Comparison of ENCODE assay signal across 13 cellular contexts in the genomic region with DNA sequence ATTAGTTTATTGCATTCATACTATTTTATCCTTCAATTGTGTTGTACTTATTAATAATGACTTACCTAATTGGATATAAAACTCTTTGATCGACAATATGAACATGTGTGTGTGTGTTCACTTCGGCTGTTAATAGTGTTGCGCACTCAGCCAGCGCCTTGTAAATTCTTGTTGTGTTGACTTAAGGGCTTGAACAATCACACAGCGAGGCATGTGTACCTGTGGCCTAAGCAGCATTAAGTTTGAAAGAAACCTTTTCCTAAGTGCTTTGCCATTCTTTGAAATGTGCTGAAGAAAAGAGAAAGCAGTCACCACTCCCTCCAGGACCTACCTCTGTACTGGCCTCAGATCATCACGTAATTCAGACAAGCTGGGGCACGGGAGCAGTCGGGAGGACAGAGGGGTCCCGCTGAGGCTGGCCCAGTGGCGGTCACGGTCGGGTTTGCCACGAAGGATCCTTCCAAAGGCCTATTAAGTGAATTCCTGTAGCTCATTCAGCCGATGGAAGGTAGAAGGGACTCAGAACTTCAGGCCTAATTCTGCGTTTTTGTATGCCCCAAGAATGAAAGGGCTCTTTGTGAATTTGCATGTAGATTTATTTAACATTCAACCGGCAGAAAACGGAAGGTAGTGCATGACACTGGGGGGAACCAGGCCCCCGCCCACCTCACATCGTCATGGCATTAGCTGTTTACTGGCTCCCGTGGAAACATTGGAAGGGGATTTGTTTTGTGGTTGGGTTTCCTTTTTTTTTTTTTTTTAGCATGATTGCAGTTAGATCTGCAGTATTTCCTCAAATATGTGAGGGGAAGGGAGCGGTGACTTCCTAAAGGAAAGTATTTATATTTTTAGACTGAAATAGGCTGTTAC.
A peak's percentile ranks its signal among the peaks of the same experiment; 100 is the strongest.
DNase-seq lines count a peak whose midpoint lies in the region; ATAC-seq and TF ChIP-seq lines count a peak whose summit lies in the region.
"Had no signal": no experiment of that assay in that cellular context is flagged by ENCODE, and none has a peak within 500 bp of the region (broad histone marks: within the 10 kb centered on the region; RNA-seq: fewer than 3 reads in every experiment).

No MANE protein-coding gene starts in this region.

- no peak for TF ChIP-seq CTCF in Caco-2 (IDR thresholded peaks at IDR 0.05; ENCODE audit: insufficient read depth in 1 of 2, low read depth in 1 of 2, low read length in 1 of 2, severe bottlenecking in 1 of 2, unreplicated experiment in 1 of 2)
- TF ChIP-seq CTCF in mammary epithelial cell (conservative IDR thresholded peaks at IDR 0.05 in 1 of 2, IDR thresholded peaks at IDR 0.05 in 1 of 2; ENCODE audit: extremely low read depth in 1 of 2, insufficient read depth in 1 of 2, low read depth in 1 of 2, low read length in 2 of 2), result no peak
- no peak for TF ChIP-seq CTCF in psoas muscle (IDR thresholded peaks at IDR 0.05)

- POLR2A ChIA-PET in Caco-2 (lab: Charles Lee), result interaction anchor here (0.6 kb wide), 1 partner anchor 80 kb away, joined by 3 read pairs; no protein-coding TSS in a partner anchor

- no peaks in the 10 kb centered on the region for H3K79me2 ChIP-seq in mammary epithelial cell (ENCODE audit: insufficient read depth, low read length)

- no TSS peak for BruUV-seq in Caco-2 (replicated peaks; lab: Mats Ljungman, UMichigan)
- BruUV-seq in mammary epithelial cell (replicated peaks; lab: Mats Ljungman, UMichigan), result no TSS peak

- no peak overlapping the region for H3K9ac ChIP-seq in mammary epithelial cell (ENCODE audit: insufficient read depth, low read length)

- DNase-seq in Caco-2 (peak in 1 of 2 experiments; percentile 46), mammary epithelial cell (no peak), right cardiac atrium (peak; percentile 55 to 79 (median 77)), psoas muscle (peak in 1 of 2 donors; percentile 54), NCI-H2029 (lab: John Stamatoyannopoulos, UW) (no peak), DMS53 (lab: John Stamatoyannopoulos, UW) (no peak)
- DNase-seq: activated CD8-positive, alpha-beta memory T cell treated with anti-CD3 and anti-CD28 coated beads, Interleukin-2, amount 10 ng/mL, durations not matched to agents 7 days and 5 days; activated naive CD8-positive, alpha-beta T cell treated with anti-CD3 and anti-CD28 coated beads, Interleukin-2, amount 50 U/mL, for 24 hours; NCI-H2029 treated with DMSO at 0.1 percent for 48 hours; OCI-M1; stimulated activated CD8-positive, alpha-beta memory T cell treated with anti-CD3 and anti-CD28 coated beads, Interleukin-4, amount 100 ng/mL, for 48 hours had no signal

- in situ Hi-C loops in mammary epithelial cell (cut with MboI; ENCODE audit: low sequenced_read_pairs in 2 of 2), result no loop called here

- H3K4me3 ChIP-seq in Caco-2 (ENCODE audit: low read depth, low read length), result no peak overlapping the region
- H3K4me3 ChIP-seq in mammary epithelial cell (replicated peaks in 1 of 3; ENCODE audit: insufficient read depth in 1 of 3, low read depth in 2 of 3, low read length in 3 of 3), result no peak overlapping the region
- H3K4me3 ChIP-seq in right cardiac atrium (ENCODE audit: low read length), result peak overlapping the region; percentile 31
- H3K4me3 ChIP-seq in psoas muscle, result peak overlapping the region; percentile 27

- H3K27ac ChIP-seq in mammary epithelial cell (ENCODE audit: insufficient read depth, low read depth, low read length) (no peak overlapping the region), right cardiac atrium (ENCODE audit: low read length) (peak overlapping the region; percentile 65), psoas muscle (peak overlapping the region; percentile 42)

- peaks cover 10% of the 10 kb centered on the region for H3K4me1 ChIP-seq in Caco-2
- no peaks in the 10 kb centered on the region for H3K4me1 ChIP-seq in mammary epithelial cell (ENCODE audit: insufficient read depth, low read length)
- peaks cover 3% of the 10 kb centered on the region for H3K4me1 ChIP-seq in right cardiac atrium (ENCODE audit: control insufficient read depth, insufficient read depth, low read length)
- no peaks in the 10 kb centered on the region for H3K4me1 ChIP-seq in psoas muscle

- dilution Hi-C loops in mammary epithelial cell (cut with HindIII; ENCODE audit: low sequenced_read_pairs), result no loop called here

- no peaks in the 10 kb centered on the region for H3K36me3 Mint-ChIP-seq in Caco-2 (ENCODE audit: insufficient read depth, unreplicated experiment)
- H3K36me3 Mint-ChIP-seq: activated CD8-positive, alpha-beta memory T cell treated with anti-CD3 and anti-CD28 coated beads, Interleukin-2, amount 10 ng/mL, durations not matched to agents 7 days and 5 days had no signal

- peak overlapping the region; percentile 69 for H2AFZ ChIP-seq in mammary epithelial cell (ENCODE audit: low read depth, low read length)

- H3K9me3 Mint-ChIP-seq in Caco-2 (ENCODE audit: unreplicated experiment), result no peaks in the 10 kb centered on the region
- H3K9me3 Mint-ChIP-seq: activated naive CD8-positive, alpha-beta T cell treated with anti-CD3 and anti-CD28 coated beads, Interleukin-2, amount 50 U/mL, for 24 hours had no signal

- intact Hi-C loops in Caco-2 (cut with micrococcal nuclease; ENCODE audit: unreplicated experiment) (loop anchor here (1.0 kb wide), 1 partner anchor 31 kb away; no protein-coding TSS in a partner anchor), mammary epithelial cell (cut with micrococcal nuclease) (no loop called here), right cardiac atrium (cut with DNase I) (no loop called here), psoas muscle (cut with DNase I) (no loop called here)

- H4K20me1 ChIP-seq in mammary epithelial cell (ENCODE audit: insufficient read depth, low read length), result no peaks in the 10 kb centered on the region

- ATAC-seq in right cardiac atrium (peak; percentile 74 to 90), psoas muscle (no peak), HG03039 (IDR thresholded peaks at IDR 0.05; ENCODE audit: unreplicated experiment) (no peak), HG03280 (IDR thresholded peaks at IDR 0.05; ENCODE audit: unreplicated experiment) (no peak)
- ATAC-seq: activated CD8-positive, alpha-beta memory T cell treated with anti-CD3 and anti-CD28 coated beads, Interleukin-2, amount 10 ng/mL, durations not matched to agents 7 days and 5 days; activated naive CD8-positive, alpha-beta T cell treated with anti-CD3 and anti-CD28 coated beads, Interleukin-2, amount 50 U/mL, for 24 hours had no signal

- peak overlapping the region; percentile 61 for H3K27ac Mint-ChIP-seq in Caco-2 (ENCODE audit: unreplicated experiment)
- H3K27ac Mint-ChIP-seq: activated CD8-positive, alpha-beta memory T cell treated with anti-CD3 and anti-CD28 coated beads, Interleukin-2, amount 10 ng/mL, durations not matched to agents 7 days and 5 days; activated naive CD8-positive, alpha-beta T cell treated with anti-CD3 and anti-CD28 coated beads, Interleukin-2, amount 50 U/mL, for 24 hours had no signal

- H3K9me3 ChIP-seq in Caco-2 (no peaks in the 10 kb centered on the region), mammary epithelial cell (replicated peaks; ENCODE audit: insufficient read depth, low read length) (no peaks in the 10 kb centered on the region), right cardiac atrium (ENCODE audit: control insufficient read depth, low read length) (no peaks in the 10 kb centered on the region), psoas muscle (no peaks in the 10 kb centered on the region)

- H3K36me3 ChIP-seq in Caco-2 (ENCODE audit: control insufficient read depth, insufficient read depth, low read length) (no peaks in the 10 kb centered on the region), mammary epithelial cell (ENCODE audit: insufficient read depth, low read length) (no peaks in the 10 kb centered on the region), psoas muscle (ENCODE audit: insufficient read depth in 1 of 2, low read depth in 1 of 2) (no peaks in the 10 kb centered on the region)

- 29% methylated on average over 21 of the region's 21 CpGs for WGBS in mammary epithelial cell (ENCODE audit: low coverage, missing lambda C conversion rate)
- WGBS in right cardiac atrium, result 54% methylated on average over 21 of the region's 21 CpGs
- 49 to 62% (median 55%) methylated on average over 21 of the region's 21 CpGs for WGBS in psoas muscle, 3 donors

- CTCF ChIA-PET in Caco-2 (lab: Charles Lee) (no interaction called here), mammary epithelial cell (lab: Charles Lee; ENCODE audit: low non-redundant PET) (no interaction called here)

- no peaks in the 10 kb centered on the region for H3K4me1 Mint-ChIP-seq in Caco-2 (ENCODE audit: low read depth, unreplicated experiment)
- H3K4me1 Mint-ChIP-seq: activated CD8-positive, alpha-beta memory T cell treated with anti-CD3 and anti-CD28 coated beads, Interleukin-2, amount 10 ng/mL, durations not matched to agents 7 days and 5 days had no signal

- peak overlapping the region; percentile 56 for H3K4me2 ChIP-seq in mammary epithelial cell (ENCODE audit: insufficient read depth, low read depth, low read length)

- H3K27me3 Mint-ChIP-seq in Caco-2 (ENCODE audit: insufficient read depth, unreplicated experiment), result no peaks in the 10 kb centered on the region

- no peaks in the 10 kb centered on the region for H3K27me3 ChIP-seq in Caco-2 (replicated peaks; ENCODE audit: control insufficient read depth, insufficient read depth, low read length)
- H3K27me3 ChIP-seq in mammary epithelial cell (ENCODE audit: insufficient read depth, low read length), result no peaks in the 10 kb centered on the region
- H3K27me3 ChIP-seq in right cardiac atrium (ENCODE audit: control insufficient read depth, insufficient read depth), result no peaks in the 10 kb centered on the region
- no peaks in the 10 kb centered on the region for H3K27me3 ChIP-seq in psoas muscle (ENCODE audit: insufficient read depth in 3 of 3, low read length in 2 of 3)

- no peak overlapping the region for H3K4me3 Mint-ChIP-seq in Caco-2 (ENCODE audit: unreplicated experiment)
- H3K4me3 Mint-ChIP-seq: activated CD8-positive, alpha-beta memory T cell treated with anti-CD3 and anti-CD28 coated beads, Interleukin-2, amount 10 ng/mL, durations not matched to agents 7 days and 5 days; activated naive CD8-positive, alpha-beta T cell treated with anti-CD3 and anti-CD28 coated beads, Interleukin-2, amount 50 U/mL, for 24 hours had no signal

Comparison
In these comparisons a context has a peak if more than half of its experiments do, and no peak if none do; other contexts are left out.
1. DNase-seq: peak in right cardiac atrium (3 of 3); none in mammary epithelial cell (single experiment), NCI-H2029 (single experiment) and DMS53 (single experiment).
2. H3K4me3 ChIP-seq: peak in right cardiac atrium (single experiment) and psoas muscle (single experiment); none in Caco-2 (single experiment) and mammary epithelial cell (0 of 3).
3. ATAC-seq: peak in right cardiac atrium (2 of 2); none in psoas muscle (0 of 4), HG03039 (single experiment) and HG03280 (single experiment).